8 cellular contexts compared by ENCODE assay signal in the genomic region with DNA sequence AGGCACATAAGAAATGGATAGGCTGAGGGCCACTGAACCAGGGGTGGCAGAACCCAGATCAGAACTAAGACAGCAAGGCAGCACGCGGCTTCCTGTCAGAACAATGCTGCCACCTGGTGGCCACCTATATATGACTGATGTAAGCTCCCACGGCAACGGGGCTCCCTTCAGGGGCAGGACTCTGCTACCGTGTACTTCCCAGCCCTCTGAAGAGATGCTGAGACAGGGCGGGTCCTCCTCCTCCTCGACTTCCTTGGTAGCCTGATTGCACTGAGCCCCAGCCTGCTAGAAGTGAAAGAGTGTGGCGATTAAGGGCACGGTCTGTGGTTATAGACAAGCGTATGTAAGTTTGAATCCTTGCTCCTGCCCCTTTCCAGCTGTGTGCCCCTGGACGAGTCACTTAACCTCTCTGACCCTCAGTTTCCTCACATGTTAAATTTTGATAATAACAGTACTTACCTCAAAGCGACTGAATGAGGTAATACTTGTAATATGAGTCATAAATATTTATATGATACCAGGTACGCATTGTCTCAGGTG. TPM values are rescaled to one million over a fixed set of nuclear protein-coding genes. Genes with fewer than 3 reads are reported as not detected.
DNase-seq lines count a peak whose midpoint lies in the region; ATAC-seq lines count a peak whose summit lies in the region.

No MANE protein-coding gene starts in this region.

- no CpG with 5 or more reads among the region's 13 CpGs for WGBS in mesendoderm (ENCODE audit: extremely low coverage, insufficient coverage, low lambda C conversion rate)

- H3K4me1 ChIP-seq in mesendoderm (ENCODE audit: control insufficient read depth, low read depth, low read length), result no peaks in the 10 kb centered on the region

- H4K5ac ChIP-seq in mesendoderm (ENCODE audit: low read length), result no peak overlapping the region

- H3K18ac ChIP-seq in mesendoderm (ENCODE audit: low read length), result no peak overlapping the region

- no peak overlapping the region for H3K4me2 ChIP-seq in mesendoderm (ENCODE audit: low read length)

- H3K9ac ChIP-seq in mesendoderm (ENCODE audit: low read length), result no peak overlapping the region

- H2BK15ac ChIP-seq in mesendoderm (replicated peaks; ENCODE audit: low read depth), result no peak overlapping the region

- H3K4me3 ChIP-seq in mesendoderm (ENCODE audit: low read length), result no peak overlapping the region

- H4K8ac ChIP-seq in mesendoderm (ENCODE audit: low read depth, low read length), result no peak overlapping the region

- no peak overlapping the region for H3K4ac ChIP-seq in mesendoderm (ENCODE audit: low read depth, low read length)

- peak; percentile 94 for ATAC-seq in GM19467 (IDR thresholded peaks at IDR 0.05; ENCODE audit: unreplicated experiment)
- peak; percentile 67 for ATAC-seq in HG03575 (IDR thresholded peaks at IDR 0.05; ENCODE audit: extremely low read depth, insufficient number of reproducible peaks, low FRiP score, unreplicated experiment)

- DNase-seq in CMK (ENCODE audit: low read depth), result peak; percentile 63
- peak; percentile 93 for DNase-seq in NCI-H82 (lab: John Stamatoyannopoulos, UW)
- peak; percentile 91 to 93 for DNase-seq in activated CD4-positive, alpha-beta T cell treated with anti-CD3 and anti-CD28 coated beads, Interleukin-2, amount 50 U/mL, for 4 hours
- DNase-seq in ecto neural progenitor cell (ENCODE audit: low spot score), result peak; percentile 89
- peak; percentile 92 for DNase-seq in mesendoderm
- peak; percentile 62 to 85 for DNase-seq in stimulated activated CD8-positive, alpha-beta memory T cell treated with anti-CD3 and anti-CD28 coated beads, Interleukin-15, amount 100 ng/mL, for 4 hours (ENCODE audit: low read depth in 2 of 2)

- H2BK5ac ChIP-seq in mesendoderm (ENCODE audit: low read length), result no peak overlapping the region

- no peak overlapping the region for H3K27ac ChIP-seq in mesendoderm (ENCODE audit: low read depth, low read length)

- no peaks in the 10 kb centered on the region for H3K79me1 ChIP-seq in mesendoderm (ENCODE audit: low read length)

- no peaks in the 10 kb centered on the region for H3K36me3 ChIP-seq in mesendoderm (ENCODE audit: control insufficient read depth, insufficient read depth, low read length)

- H3K23ac ChIP-seq in mesendoderm (ENCODE audit: low read length), result no peak overlapping the region

- no peak overlapping the region for H2BK120ac ChIP-seq in mesendoderm (ENCODE audit: low read depth, low read length)

- no peak overlapping the region for H3K56ac ChIP-seq in mesendoderm (ENCODE audit: low read length)

- H2AK5ac ChIP-seq in mesendoderm (ENCODE audit: low read length), result no peak overlapping the region

- H3K27me3 ChIP-seq in mesendoderm (ENCODE audit: insufficient read depth, low read length, poor library complexity), result no peaks in the 10 kb centered on the region

- no peaks in the 10 kb centered on the region for H3K79me2 ChIP-seq in mesendoderm (ENCODE audit: control insufficient read depth, insufficient read depth, low read length)

RNA-seq across cellular contexts. Expression of a gene that starts 13.3 kb away (rescaled TPM):
- polyA plus RNA-seq in mesendoderm (2013, experiment 1 of 2), result 4,258 TPM
- 4,342 TPM for polyA plus RNA-seq in mesendoderm (2013, experiment 2 of 2)

RNA-seq across cellular contexts. Expression of a gene that starts 23.5 kb away (rescaled TPM):
- 61.0 TPM for polyA plus RNA-seq in mesendoderm (2013, experiment 1 of 2)
- 63.7 TPM for polyA plus RNA-seq in mesendoderm (2013, experiment 2 of 2)
